In genomic region chr17:77821114-77821513, GRCh38 we compare ENCODE assay signal across 12 cellular contexts.
DNase-seq lines count a peak whose midpoint lies in the region; ATAC-seq and TF ChIP-seq lines count a peak whose summit lies in the region.
"Had no signal": no experiment of that assay in that cellular context is flagged by ENCODE, and none has a peak within 500 bp of the region (broad histone marks: within the 10 kb centered on the region; RNA-seq: fewer than 3 reads in every experiment).

No MANE protein-coding gene starts in this region.

- H3K4me3 ChIP-seq in right atrium auricular region = no peak overlapping the region
- no peak overlapping the region for H3K4me3 ChIP-seq in upper lobe of right lung
- no peak overlapping the region for H3K4me3 ChIP-seq in ovary

- DNase-seq in Right ventricle myocardium inferior (ENCODE audit: missing footprints) = no peak
- no peak for DNase-seq in right atrium auricular region (ENCODE audit: low spot score)
- DNase-seq in NCI-H510A (lab: John Stamatoyannopoulos, UW) = peak; percentile 61
- no peak for DNase-seq in glutamatergic neuron
- DNase-seq in upper lobe of right lung = no peak
- DNase-seq in GM10248 (ENCODE audit: extremely low spot score) = no peak
- DNase-seq in ovary = no peak
- no peak for DNase-seq in CD4-positive, alpha-beta T cell
- DNase-seq: activated gamma-delta T cell treated with Interleukin-2 at 50 U/mL for 16 hours, kidney glomerular epithelial cell, NCI-H69 had no signal

- H3K9me3 ChIP-seq in right atrium auricular region = no peaks in the 10 kb centered on the region
- no peaks in the 10 kb centered on the region for H3K9me3 ChIP-seq in upper lobe of right lung
- H3K9me3 ChIP-seq in ovary = no peaks in the 10 kb centered on the region
- no peaks in the 10 kb centered on the region for H3K9me3 ChIP-seq in CD4-positive, alpha-beta T cell (ENCODE audit: control insufficient read depth, low read length)

- TF ChIP-seq EP300 in ovary (IDR thresholded peaks at IDR 0.05) = no peak

- H3K4me1 ChIP-seq in right atrium auricular region (peaks cover 0 to 18% of the 10 kb centered on the region in 2 donors), upper lobe of right lung (no peaks in the 10 kb centered on the region), ovary (ENCODE audit: insufficient read depth) (no peaks in the 10 kb centered on the region)

- H3K4me1 Mint-ChIP-seq in glutamatergic neuron (ENCODE audit: low read depth, unreplicated experiment) = peaks cover 19% of the 10 kb centered on the region
- peaks cover 6% of the 10 kb centered on the region for H3K4me1 Mint-ChIP-seq in CD4-positive, alpha-beta T cell (ENCODE audit: low read depth)

- TF ChIP-seq POLR2A in ovary (IDR thresholded peaks at IDR 0.05) = no peak

- H3K4me3 Mint-ChIP-seq in glutamatergic neuron (ENCODE audit: unreplicated experiment) = no peak overlapping the region
- H3K4me3 Mint-ChIP-seq in CD4-positive, alpha-beta T cell = no peak overlapping the region
- H3K4me3 Mint-ChIP-seq: type B pancreatic cell had no signal

- peaks cover 2% of the 10 kb centered on the region for H3K27me3 Mint-ChIP-seq in glutamatergic neuron (ENCODE audit: unreplicated experiment)
- no peaks in the 10 kb centered on the region for H3K27me3 Mint-ChIP-seq in CD4-positive, alpha-beta T cell

- no peaks in the 10 kb centered on the region for H3K36me3 Mint-ChIP-seq in glutamatergic neuron (ENCODE audit: unreplicated experiment)
- H3K36me3 Mint-ChIP-seq in CD4-positive, alpha-beta T cell (ENCODE audit: low read depth) = no peaks in the 10 kb centered on the region
- H3K36me3 Mint-ChIP-seq: type B pancreatic cell had no signal

- 65 to 81% (median 65%) methylated on average over 8 of the region's 8 CpGs for WGBS in ovary, 3 donors

- no peak overlapping the region for H3K27ac Mint-ChIP-seq in glutamatergic neuron (ENCODE audit: unreplicated experiment)
- H3K27ac Mint-ChIP-seq in CD4-positive, alpha-beta T cell = no peak overlapping the region
- H3K27ac Mint-ChIP-seq: type B pancreatic cell had no signal

- POLR2A ChIA-PET in GM10248 (lab: Yijun Ruan, JAX) = no interaction called here
- POLR2A ChIA-PET in CD4-positive, alpha-beta T cell (lab: Charles Lee) = no interaction called here

- ATAC-seq in Right ventricle myocardium inferior (peak; percentile 56), upper lobe of right lung (peak; percentile 26)
- no peak for ATAC-seq in CD4-positive, alpha-beta T cell (ENCODE audit: poor library complexity)

- H3K27ac ChIP-seq in right atrium auricular region = no peak overlapping the region
- H3K27ac ChIP-seq in upper lobe of right lung = no peak overlapping the region
- no peak overlapping the region for H3K27ac ChIP-seq in ovary
- H3K27ac ChIP-seq in CD4-positive, alpha-beta T cell (ENCODE audit: low read depth, low read length) = no peak overlapping the region

- intact Hi-C loops in Right ventricle myocardium inferior (cut with DNase I) (loop anchor here (5.0 kb wide), 1 partner anchor 279 kb away; no protein-coding TSS in a partner anchor), upper lobe of right lung (cut with DNase I) (no loop called here), ovary (cut with DNase I) (no loop called here)
- intact Hi-C loops in CD4-positive, alpha-beta T cell (cut with DNase I, micrococcal nuclease) = no loop called here

- H3K9me3 Mint-ChIP-seq in glutamatergic neuron (ENCODE audit: unreplicated experiment) = peaks cover 6% of the 10 kb centered on the region
- no peaks in the 10 kb centered on the region for H3K9me3 Mint-ChIP-seq in CD4-positive, alpha-beta T cell

- TF ChIP-seq CTCF in right atrium auricular region (IDR thresholded peaks at IDR 0.05) (peak in 1 of 2 donors; percentile 37), glutamatergic neuron (IDR thresholded peaks at IDR 0.05; ENCODE audit: partially characterized antibody, unreplicated experiment) (peak; percentile 18), upper lobe of right lung (IDR thresholded peaks at IDR 0.05) (no peak), GM10248 (IDR thresholded peaks at IDR 0.05; ENCODE audit: control extremely low read depth, extremely low read depth, low read depth, missing control alignments) (no peak), ovary (IDR thresholded peaks at IDR 0.05) (no peak)
- TF ChIP-seq CTCF in CD4-positive, alpha-beta T cell (IDR thresholded peaks at IDR 0.05) = no peak

- no peaks in the 10 kb centered on the region for H3K36me3 ChIP-seq in right atrium auricular region
- H3K36me3 ChIP-seq in upper lobe of right lung = no peaks in the 10 kb centered on the region
- H3K36me3 ChIP-seq in ovary = no peaks in the 10 kb centered on the region

- H3K27me3 ChIP-seq in right atrium auricular region (no peaks in the 10 kb centered on the region), upper lobe of right lung (no peaks in the 10 kb centered on the region), ovary (no peaks in the 10 kb centered on the region)
- H3K27me3 ChIP-seq in CD4-positive, alpha-beta T cell (ENCODE audit: control insufficient read depth, insufficient read depth, low read length) = no peaks in the 10 kb centered on the region

- CTCF ChIA-PET in GM10248 (lab: Yijun Ruan, JAX) = no interaction called here
- CTCF ChIA-PET in CD4-positive, alpha-beta T cell (lab: Charles Lee) = no interaction called here
